Comparison of ENCODE assay signal across 33 cellular contexts in the genomic region with DNA sequence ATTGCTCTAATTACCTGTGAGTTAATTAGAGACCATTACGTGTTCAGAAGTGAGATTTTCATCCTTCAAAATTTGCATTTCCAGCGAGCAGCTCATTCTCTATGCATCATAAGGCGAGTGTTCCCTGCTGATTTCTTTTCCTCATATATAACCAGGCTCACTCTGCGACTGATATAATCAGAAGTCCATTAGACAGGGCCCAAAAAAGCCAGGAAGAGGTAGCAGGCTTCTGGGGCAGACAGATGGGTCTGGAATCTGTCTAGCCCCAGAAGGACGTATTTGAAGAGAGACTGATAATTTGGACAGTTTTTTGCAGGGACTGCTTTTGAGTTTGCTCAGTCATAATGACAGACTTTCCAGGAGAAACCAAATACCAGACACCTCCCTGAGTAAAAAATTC.
"Had no signal": no experiment of that assay in that cellular context is flagged by ENCODE, and none has a peak within 500 bp of the region (broad histone marks: within the 10 kb centered on the region; RNA-seq: fewer than 3 reads in every experiment).

No MANE protein-coding gene starts in this region.

- H3K4me3 Mint-ChIP-seq: activated B cell treated with CpG ODN at 0.5 μM for 24 hours; activated CD4-positive, alpha-beta memory T cell treated with anti-CD3 and anti-CD28 coated beads for 36 hours; activated CD4-positive, alpha-beta T cell treated with anti-CD3 and anti-CD28 coated beads, Interleukin-2, amount 10 ng/mL, durations not matched to agents 24 days and 14 days; activated CD8-positive, alpha-beta T cell treated with anti-CD3 and anti-CD28 coated beads for 36 hours; activated naive CD4-positive, alpha-beta T cell treated with anti-CD3 and anti-CD28 coated beads for 36 hours; activated naive CD8-positive, alpha-beta T cell treated with anti-CD3 and anti-CD28 coated beads for 36 hours; activated T-cell treated with anti-CD3 and anti-CD28 coated beads, Interleukin-2, amount 50 U/mL, for 4 hours; activated T-cell treated with anti-CD3 and anti-CD28 coated beads, Interleukin-2, amount 50 U/mL, for 72 hours; activated T-helper 1 cell treated with anti-CD3 and anti-CD28 coated beads, Interleukin-12 subunit alpha, Interleukin-12 subunit beta, Interleukin-2, Interleukin-4 antibody, amounts not matched to agents 30 ng/mL and 10 ng/mL and 1 ng/mL, durations not matched to agents 14 hours and 24 hours and 36 hours; activated T-helper 17 cell treated with anti-CD3 and anti-CD28 coated beads, Interleukin-2, amount 50 U/mL, for 72 hours; T-helper 2 cell treated with Interferon-gamma antibody and Interleukin-4, amounts not matched to agents 5 μg/mL and 100 μg/mL, for 36 hours had no signal

- H3K27ac ChIP-seq: adrenal gland, body of pancreas, brain microvascular endothelial cell, breast epithelium, VCaP had no signal

- H3K36me3 Mint-ChIP-seq: activated CD4-positive, alpha-beta memory T cell treated with anti-CD3 and anti-CD28 coated beads for 36 hours; activated naive CD4-positive, alpha-beta T cell treated with anti-CD3 and anti-CD28 coated beads, Interleukin-2, amount 50 U/mL, for 72 hours; activated naive CD8-positive, alpha-beta T cell treated with anti-CD3 and anti-CD28 coated beads for 36 hours had no signal

- DNase-seq: activated B cell treated with CpG ODN at 0.5 μM for 24 hours; activated CD4-positive, alpha-beta memory T cell treated with anti-CD3 and anti-CD28 coated beads for 36 hours; activated CD4-positive, alpha-beta T cell treated with anti-CD3 and anti-CD28 coated beads for 4 hours; activated CD4-positive, alpha-beta T cell treated with anti-CD3 and anti-CD28 coated beads, Interleukin-2, amount 10 ng/mL, durations not matched to agents 24 days and 14 days; activated CD4-positive, alpha-beta T cell treated with anti-CD3 and anti-CD28 coated beads, Interleukin-2, amount 50 U/mL, for 1 hour; activated CD4-positive, alpha-beta T cell treated with anti-CD3 and anti-CD28 coated beads, Interleukin-2, amount 50 U/mL, for 4 hours; activated CD4-positive, CD25-positive, alpha-beta regulatory T cell treated with anti-CD3 and anti-CD28 coated beads, Interleukin-2, amount 50 U/mL, for 72 hours; activated CD8-positive, alpha-beta memory T cell treated with anti-CD3 and anti-CD28 coated beads, Interleukin-2, amount 50 U/mL, for 4 hours; activated CD8-positive, alpha-beta T cell treated with anti-CD3 and anti-CD28 coated beads for 36 hours; activated effector memory CD4-positive, alpha-beta T cell treated with anti-CD3 and anti-CD28 coated beads, Interleukin-2, amount 50 U/mL, for 16 hours; activated gamma-delta T cell treated with Interleukin-2 at 50 U/mL for 16 hours; activated naive CD4-positive, alpha-beta T cell; activated naive CD4-positive, alpha-beta T cell treated with anti-CD3 and anti-CD28 coated beads for 36 hours; activated naive CD4-positive, alpha-beta T cell treated with anti-CD3 and anti-CD28 coated beads, Interleukin-2, amount 50 U/mL, for 16 hours; activated naive CD8-positive, alpha-beta T cell treated with anti-CD3 and anti-CD28 coated beads for 36 hours; activated T-cell treated with anti-CD3 and anti-CD28 coated beads for 4 hours; activated T-cell treated with anti-CD3 and anti-CD28 coated beads, Interleukin-2, amount 50 U/mL, for 1 hour; activated T-cell treated with anti-CD3 and anti-CD28 coated beads, Interleukin-2, amount 50 U/mL, for 4 hours; activated T-cell treated with anti-CD3 and anti-CD28 coated beads, Interleukin-2, amount 50 U/mL, for 72 hours; adrenal gland; amniotic stem cell; aorta; body of pancreas; brain microvascular endothelial cell; central memory CD4-positive, alpha-beta T cell; T-helper 2 cell; T-helper 9 cell had no signal

- H3K4me1 ChIP-seq: adrenal gland, body of pancreas, breast epithelium had no signal

- ATAC-seq: activated CD8-positive, alpha-beta T cell treated with anti-CD3 and anti-CD28 coated beads for 36 hours; activated naive CD4-positive, alpha-beta T cell treated with anti-CD3 and anti-CD28 coated beads, Interleukin-2, amount 50 U/mL, for 72 hours; activated T-cell treated with anti-CD3 and anti-CD28 coated beads, Interleukin-2, amount 50 U/mL, for 4 hours; activated T-cell treated with anti-CD3 and anti-CD28 coated beads, Interleukin-2, amount 50 U/mL, for 72 hours; activated T-helper 17 cell treated with anti-CD3 and anti-CD28 coated beads, Interleukin-2, amount 50 U/mL, for 72 hours; body of pancreas had no signal

- H3K27me3 ChIP-seq: adrenal gland, body of pancreas, brain microvascular endothelial cell, breast epithelium had no signal

- H3K27ac Mint-ChIP-seq: activated B cell treated with CpG ODN at 0.5 μM for 24 hours; activated CD4-positive, alpha-beta memory T cell treated with anti-CD3 and anti-CD28 coated beads for 36 hours; activated CD4-positive, alpha-beta T cell treated with anti-CD3 and anti-CD28 coated beads, Interleukin-2, amount 10 ng/mL, durations not matched to agents 24 days and 14 days; activated CD8-positive, alpha-beta T cell treated with anti-CD3 and anti-CD28 coated beads for 36 hours; activated naive CD4-positive, alpha-beta T cell treated with anti-CD3 and anti-CD28 coated beads for 36 hours; activated naive CD4-positive, alpha-beta T cell treated with anti-CD3 and anti-CD28 coated beads, Interleukin-2, amount 50 U/mL, for 72 hours; activated naive CD8-positive, alpha-beta T cell treated with anti-CD3 and anti-CD28 coated beads for 36 hours; activated T-cell treated with anti-CD3 and anti-CD28 coated beads, Interleukin-2, amount 50 U/mL, for 72 hours; activated T-helper 1 cell treated with anti-CD3 and anti-CD28 coated beads, Interleukin-12 subunit alpha, Interleukin-12 subunit beta, Interleukin-2, Interleukin-4 antibody, amounts not matched to agents 30 ng/mL and 10 ng/mL and 1 ng/mL, durations not matched to agents 14 hours and 24 hours and 36 hours; activated T-helper 17 cell treated with anti-CD3 and anti-CD28 coated beads, Interleukin-2, amount 50 U/mL, for 72 hours; T-helper 2 cell treated with Interferon-gamma antibody and Interleukin-4, amounts not matched to agents 5 μg/mL and 100 μg/mL, for 36 hours had no signal

- H3K4me1 Mint-ChIP-seq: activated B cell treated with CpG ODN at 0.5 μM for 24 hours; activated CD4-positive, alpha-beta T cell treated with anti-CD3 and anti-CD28 coated beads, Interleukin-2, amount 10 ng/mL, durations not matched to agents 24 days and 14 days; activated naive CD8-positive, alpha-beta T cell treated with anti-CD3 and anti-CD28 coated beads for 36 hours; activated T-helper 17 cell treated with anti-CD3 and anti-CD28 coated beads, Interleukin-2, amount 50 U/mL, for 72 hours had no signal

- H3K4me3 ChIP-seq: adrenal gland, body of pancreas, breast epithelium had no signal

- H3K9me3 ChIP-seq: adrenal gland had no signal

- H3K36me3 ChIP-seq: adrenal gland, brain microvascular endothelial cell, breast epithelium had no signal
